ENCODE assay signal across 6 cellular contexts in the genomic region with DNA sequence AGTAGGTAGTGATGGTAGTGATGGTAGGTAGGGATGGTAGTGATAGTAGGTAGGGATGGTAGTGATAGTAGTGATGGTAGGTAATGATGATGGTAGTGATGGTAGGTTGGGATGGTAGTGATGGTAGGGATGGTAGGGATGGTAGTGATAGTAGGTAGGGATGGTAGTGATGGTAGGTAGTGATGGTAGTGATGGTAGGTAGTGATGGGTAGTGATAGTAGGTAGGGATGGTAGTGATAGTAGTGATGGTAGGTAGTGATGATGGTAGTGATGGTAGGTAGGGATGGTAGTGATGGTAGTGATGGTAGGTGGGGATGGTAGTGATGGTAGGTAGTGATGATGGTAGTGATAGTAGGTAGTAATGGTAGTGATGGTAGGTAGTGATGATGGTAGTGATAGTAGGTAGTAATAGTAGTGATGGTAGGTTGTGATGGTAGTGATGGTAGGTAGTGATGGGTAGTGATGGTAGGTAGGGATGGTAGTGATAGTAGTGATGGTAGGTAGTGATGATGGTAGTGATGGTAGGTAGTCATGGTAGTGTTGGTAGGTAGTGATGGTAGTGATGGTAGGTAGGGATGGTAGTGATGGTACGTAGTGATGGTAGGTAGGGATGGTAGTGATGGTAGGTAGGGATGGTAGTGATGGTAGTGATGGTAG. TPM values are rescaled to one million over a fixed set of nuclear protein-coding genes. Genes with fewer than 3 reads are reported as not detected.
DNase-seq lines count a peak whose midpoint lies in the region; ATAC-seq, FAIRE-seq and TF ChIP-seq lines count a peak whose summit lies in the region.
"Not testable (repeated sequence)": the region's sequence is repeated elsewhere in the genome, so short reads cannot be mapped to it uniquely, and the experiment has no call there.

No MANE protein-coding gene starts in this region.

- in situ Hi-C loops in IMR-90 (cut with MboI; ENCODE audit: low sequenced_read_pairs); K562 (cut with MboI); HepG2 (cut with HindIII; ENCODE audit: extremely low pct_ligation_motif_present, low pct_unique_long_range_greater_than_20kb): not testable (repeated sequence)

- H3K4me2 ChIP-seq in BLaER1 treated with 17β-estradiol and CSF1 and Interleukin-3, amounts not matched to agents 10 nM and 100 nM = peak overlapping the region in 6 of 11 experiments; percentile 88 to 97 (median 96); a peak in 6 of 22 replicates
- H3K4me2 ChIP-seq in IMR-90 (ENCODE audit: low read depth, low read length); K562 (ENCODE audit: insufficient read depth, low read length); HepG2 (ENCODE audit: low read depth, low read length): not testable (repeated sequence)

- not testable (repeated sequence) for H3K27ac ChIP-seq in BLaER1 treated with 17β-estradiol and CSF1 and Interleukin-3, amounts not matched to agents 10 nM and 100 nM; HEK293 (ENCODE audit: extremely low read depth, low read depth, low read length); IMR-90 (ENCODE audit: insufficient read depth, low read length); K562 (ENCODE audit: extremely low read depth, low read depth, low read length); HepG2 (ENCODE audit: extremely low read length, insufficient read depth, low read length)
- peak overlapping the region; percentile 1 for H3K27ac ChIP-seq in temporal lobe (ENCODE audit: low read depth, low read length)

- not testable (repeated sequence) for H4K5ac ChIP-seq in IMR-90 (ENCODE audit: low read depth, low read length)

- not testable (repeated sequence) for H3K9me3 ChIP-seq in BLaER1 treated with 17β-estradiol and CSF1 and Interleukin-3, amounts not matched to agents 10 nM and 100 nM (replicated peaks in 1 of 11); HEK293 (ENCODE audit: control insufficient read depth, insufficient read depth, low read depth, low read length); IMR-90 (ENCODE audit: control insufficient read depth, insufficient read depth, low read length); K562 (replicated peaks; ENCODE audit: control insufficient read depth, insufficient read depth, low read depth, low read length); HepG2 (ENCODE audit: low read length)

- not testable (repeated sequence) for TF ChIP-seq EP300 in K562 (IDR thresholded peaks at IDR 0.05; ENCODE audit: low read length); HepG2 (IDR thresholded peaks at IDR 0.05; ENCODE audit: low read depth in 2 of 2, low read length in 2 of 2); HepG2 (CRISPR knock-in tag; IDR thresholded peaks at IDR 0.05; ENCODE audit: borderline replicate concordance)

- H3K23ac ChIP-seq in IMR-90 (ENCODE audit: low read depth, low read length) = not testable (repeated sequence)

- not testable (repeated sequence) for H3K18ac ChIP-seq in IMR-90 (ENCODE audit: low read depth, low read length)

- not testable (repeated sequence) for H2AFZ ChIP-seq in IMR-90 (replicated peaks; ENCODE audit: low read length, poor library complexity); K562 (ENCODE audit: low read depth, low read length); HepG2 (ENCODE audit: low read length)

- not testable (repeated sequence) for TF ChIP-seq CTCF in HEK293 (tag by site-specific recombination; IDR thresholded peaks at IDR 0.05); IMR-90 (conservative IDR thresholded peaks at IDR 0.05; ENCODE audit: low read depth, low read length); K562 (IDR thresholded peaks at IDR 0.05 in 2 of 3, conservative IDR thresholded peaks at IDR 0.05 in 1 of 3; ENCODE audit: insufficient read depth in 2 of 3, low read depth in 1 of 3, low read length in 3 of 3); HepG2 (CRISPR knock-in tag; IDR thresholded peaks at IDR 0.05)

- BruUV-seq in IMR-90 (replicated peaks; lab: Mats Ljungman, UMichigan); K562 (replicated peaks; lab: Mats Ljungman, UMichigan); HepG2 (replicated peaks; lab: Mats Ljungman, UMichigan): not testable (repeated sequence)

- CTCF ChIA-PET in HEK293 (lab: Yijun Ruan, JAX); IMR-90 (lab: Yijun Ruan, JAX); K562 (lab: Yijun Ruan, JAX; ENCODE audit: low intra/inter-chr PET ratio); HepG2 (lab: Yijun Ruan, JAX; ENCODE audit: low intra/inter-chr PET ratio, low total read pairs): not testable (repeated sequence)

- H3K4me3 ChIP-seq in BLaER1 treated with 17β-estradiol and CSF1 and Interleukin-3, amounts not matched to agents 10 nM and 100 nM; HEK293 (ENCODE audit: low read depth, low read length); IMR-90 (ENCODE audit: insufficient read depth, low read depth, low read length); K562; HepG2 (replicated peaks in 1 of 3; ENCODE audit: insufficient read depth in 1 of 3, low read depth in 2 of 3, low read length in 3 of 3): not testable (repeated sequence)

- H3K9me1 ChIP-seq in IMR-90 (ENCODE audit: insufficient read depth, low read length); K562 (ENCODE audit: control insufficient read depth, insufficient read depth, low read length): not testable (repeated sequence)

- not testable (repeated sequence) for H3K4ac ChIP-seq in IMR-90 (ENCODE audit: low read depth, low read length)

- H4K20me1 ChIP-seq in BLaER1 treated with 17β-estradiol and CSF1 and Interleukin-3, amounts not matched to agents 10 nM and 100 nM; IMR-90 (ENCODE audit: insufficient read depth, low read length); K562 (replicated peaks; ENCODE audit: control insufficient read depth, insufficient read depth, low read length); HepG2 (ENCODE audit: insufficient read depth, low read length): not testable (repeated sequence)

- not testable (repeated sequence) for H3K56ac ChIP-seq in IMR-90 (ENCODE audit: extremely low read depth, insufficient read depth, low read length)

- H3K14ac ChIP-seq in IMR-90 (replicated peaks; ENCODE audit: low read depth, low read length) = not testable (repeated sequence)

- not testable (repeated sequence) for H2BK120ac ChIP-seq in IMR-90 (ENCODE audit: low read depth, low read length)

- H2AK9ac ChIP-seq in IMR-90 (replicated peaks; ENCODE audit: low read depth, low read length, poor library complexity) = not testable (repeated sequence)

- H2BK20ac ChIP-seq in IMR-90 (ENCODE audit: low read depth, low read length) = not testable (repeated sequence)

- TF ChIP-seq RAD21 in IMR-90 (IDR thresholded peaks at IDR 0.05; ENCODE audit: low read length); K562 (CRISPR knock-in tag; conservative IDR thresholded peaks at IDR 0.05 in 1 of 2, IDR thresholded peaks at IDR 0.05 in 1 of 2); HepG2 (CRISPR knock-in tag; IDR thresholded peaks at IDR 0.05): not testable (repeated sequence)

- not testable (repeated sequence) for H3K9ac ChIP-seq in BLaER1 treated with 17β-estradiol and CSF1 and Interleukin-3, amounts not matched to agents 10 nM and 100 nM; IMR-90 (ENCODE audit: low read depth, low read length); K562 (ENCODE audit: insufficient read depth in 1 of 2, low read depth in 2 of 2, low read length in 2 of 2); HepG2 (ENCODE audit: insufficient read depth, low read depth, low read length)

- DNase-seq in IMR-90; K562 (ENCODE audit: extremely low read depth in 1 of 4, low spot score in 3 of 4); HepG2 (ENCODE audit: low spot score): not testable (repeated sequence)

- H3K36me3 ChIP-seq in BLaER1 treated with 17β-estradiol and CSF1 and Interleukin-3, amounts not matched to agents 10 nM and 100 nM; HEK293 (ENCODE audit: control insufficient read depth in 2 of 2, insufficient read depth in 1 of 2, low read length in 2 of 2); IMR-90 (ENCODE audit: control insufficient read depth, insufficient read depth, low read length); K562 (ENCODE audit: control insufficient read depth, insufficient read depth, low read length); HepG2 (replicated peaks in 1 of 2; ENCODE audit: control insufficient read depth in 1 of 2, insufficient read depth in 2 of 2, low read length in 2 of 2): not testable (repeated sequence)

- POLR2A ChIA-PET in HEK293 (lab: Yijun Ruan, JAX); IMR-90 (lab: Charles Lee; ENCODE audit: unreplicated experiment); K562 (lab: Yijun Ruan, JAX); HepG2 (lab: Yijun Ruan, JAX): not testable (repeated sequence)

- not testable (repeated sequence) for H3K79me2 ChIP-seq in K562 (ENCODE audit: control insufficient read depth, insufficient read depth, low read length); HepG2 (ENCODE audit: insufficient read depth, low read length)

- H3K79me1 ChIP-seq in IMR-90 (ENCODE audit: low read depth in 1 of 2, low read length in 2 of 2) = not testable (repeated sequence)

- H2AK5ac ChIP-seq in IMR-90 (ENCODE audit: low read depth, low read length) = not testable (repeated sequence)

- peaks cover 50 to 76% (median 55%) of the 10 kb centered on the region in 10 experiments for H3K4me1 ChIP-seq in BLaER1 treated with 17β-estradiol and CSF1 and Interleukin-3, amounts not matched to agents 10 nM and 100 nM
- not testable (repeated sequence) for H3K4me1 ChIP-seq in HEK293 (ENCODE audit: control insufficient read depth, insufficient read depth, low read length); IMR-90 (ENCODE audit: control insufficient read depth, insufficient read depth, low read length); K562 (replicated peaks in 1 of 2; ENCODE audit: control insufficient read depth in 2 of 2, insufficient read depth in 2 of 2, low read length in 2 of 2)
- H3K4me1 ChIP-seq in HepG2 (ENCODE audit: insufficient read depth, low read length) = peaks cover 15% of the 10 kb centered on the region

- not testable (repeated sequence) for H3K27me3 ChIP-seq in BLaER1 treated with 17β-estradiol and CSF1 and Interleukin-3, amounts not matched to agents 10 nM and 100 nM; HepG2 (ENCODE audit: control insufficient read depth in 1 of 2, insufficient read depth in 2 of 2, low read length in 2 of 2)
- H3K27me3 ChIP-seq in IMR-90 (ENCODE audit: control insufficient read depth, insufficient read depth, low read length) = peaks cover 13% of the 10 kb centered on the region; the same call in 1 of the 2 replicates
- peaks cover 53 to 76% of the 10 kb centered on the region in 2 experiments for H3K27me3 ChIP-seq in K562 (ENCODE audit: control insufficient read depth in 2 of 2, insufficient read depth in 2 of 2, low read length in 2 of 2)

- 83% methylated on average over 1 of the region's 1 CpG; no CpG with 5 or more reads in 1 of the 2 experiments for WGBS in IMR-90 (ENCODE audit: extremely low coverage in 2 of 2, insufficient read length in 1 of 2), 2 experiments
- 0% methylated on average over 1 of the region's 1 CpG for WGBS in K562 (ENCODE audit: insufficient coverage, low coverage, missing lambda C conversion rate)
- 13% methylated on average over 1 of the region's 1 CpG for WGBS in HepG2 (ENCODE audit: low lambda C conversion rate)

- intact Hi-C loops in IMR-90 (cut with micrococcal nuclease); K562 (cut with micrococcal nuclease); HepG2 (cut with micrococcal nuclease; ENCODE audit: unreplicated experiment): not testable (repeated sequence)

- not testable (repeated sequence) for H4K8ac ChIP-seq in IMR-90 (ENCODE audit: low read depth in 2 of 2, low read length in 2 of 2)

- not testable (repeated sequence) for FAIRE-seq in K562 (lab: Jason Lieb, UNC); HepG2 (lab: Jason Lieb, UNC)

- H2BK15ac ChIP-seq in IMR-90 (ENCODE audit: low read depth, low read length) = not testable (repeated sequence)

- H4K91ac ChIP-seq in IMR-90 (ENCODE audit: insufficient read depth, low read depth, low read length) = not testable (repeated sequence)

- dilution Hi-C loops in IMR-90 (cut with HindIII; ENCODE audit: low sequenced_read_pairs, unreplicated experiment) = not testable (repeated sequence)

- ATAC-seq in IMR-90 (ENCODE audit: low read depth); K562; HepG2: not testable (repeated sequence)

- peak overlapping the region; percentile 19 for H2BK5ac ChIP-seq in IMR-90 (ENCODE audit: low read depth, low read length, poor library complexity, severe bottlenecking)

- not testable (repeated sequence) for TF ChIP-seq POLR2A in IMR-90 (IDR thresholded peaks at IDR 0.05; ENCODE audit: low read depth, low read length); K562 (conservative IDR thresholded peaks at IDR 0.05); HepG2 (IDR thresholded peaks at IDR 0.05; ENCODE audit: insufficient read depth in 1 of 2, low read depth in 2 of 2, low read length in 2 of 2)

RNA-seq across cellular contexts. Expression of a gene that starts 35.4 kb away (rescaled TPM):
- total RNA-seq in IMR-90 (2012; rRNA removed) = 15.4 and 25.6 TPM in 2 replicates
- polyA plus RNA-seq in IMR-90 (2012; rRNA removed) = 17.5 and 21.6 TPM in 2 replicates
- polyA plus RNA-seq in IMR-90 (2012; cell fraction: cytosol; rRNA removed) = 5.2 and 6.0 TPM in 2 replicates
- 7.8 and 39.5 TPM in 2 replicates for polyA plus RNA-seq in IMR-90 (2012; cell fraction: nucleus; rRNA removed; ENCODE audit: low replicate concordance)
- total RNA-seq in K562 (2011; cell fraction: chromatin; rRNA removed; ENCODE audit: low replicate concordance) = 7.2 and 11.4 TPM in 2 replicates
- total RNA-seq in K562 (2011; cell fraction: nucleolus; rRNA removed) = 2.8 and 4.7 TPM in 2 replicates
- 4.8 and 6.9 TPM in 2 replicates for total RNA-seq in K562 (2011; cell fraction: nucleoplasm; rRNA removed)
- 3.1 TPM in 2 replicates for total RNA-seq in K562 (2014; rRNA removed)
- total RNA-seq in K562 (2014; rRNA removed; fragmentation: Illumina TruSeq; extraction: Trizol) = 3.3 and 3.9 TPM in 2 replicates
- 1.8 and 2.8 TPM in 2 replicates for total RNA-seq in K562 (2015; rRNA removed; fragmentation: Illumina TruSeq; extraction: Trizol)
- 3.6 and 5.0 TPM in 2 replicates for total RNA-seq in K562 (2021)
- 3.8 and 5.6 TPM in 2 replicates for polyA plus RNA-seq in K562 (2011; rRNA removed)
- polyA plus RNA-seq in K562 (2011; cell fraction: cytosol; rRNA removed) = 1.3 and 1.8 TPM in 2 replicates
- 3.0 and 4.6 TPM in 2 replicates for polyA plus RNA-seq in K562 (2011; cell fraction: nucleus; rRNA removed)
- polyA plus RNA-seq in K562 (2012) = 2.3 and 2.7 TPM in 2 replicates
- polyA plus RNA-seq in K562 (2014; fragmentation: Illumina TruSeq; extraction: Trizol) = 3.2 and 4.0 TPM in 2 replicates
- 1 to 10 TPM in 1 of 2 experiments, under 1 TPM in 1; 0.99 to 1.1 TPM for polyA plus RNA-seq in K562 (2014; fragmentation: Nextera tagmentation; extraction: Ambion mirVana)
- polyA plus RNA-seq in K562 (2014; rRNA removed) = 3.5 and 3.6 TPM in 2 replicates
- 4.2 and 6.0 TPM in 2 replicates for polyA minus RNA-seq in K562 (2011; rRNA and poly(A)+ RNA removed)
- 2.1 TPM in 1 of 2 replicates, not detected in the other for polyA minus RNA-seq in K562 (2011; cell fraction: cytosol; rRNA and poly(A)+ RNA removed)
- 2.4 and 2.7 TPM in 2 replicates for polyA minus RNA-seq in K562 (2011; cell fraction: nucleus; rRNA and poly(A)+ RNA removed)
- 1.1 and 1.3 TPM in 2 replicates for total RNA-seq in HepG2 (2016; rRNA removed; fragmentation: Illumina TruSeq; extraction: Trizol)
- 1.3 and 1.8 TPM in 2 replicates for total RNA-seq in HepG2 (2016; cell fraction: cytosol; rRNA removed; fragmentation: Illumina TruSeq; extraction: Trizol; ENCODE audit: low read depth)
- 1.2 and 1.3 TPM in 2 replicates for total RNA-seq in HepG2 (2016; cell fraction: insoluble cytoplasmic fraction; rRNA removed; fragmentation: Illumina TruSeq; extraction: Trizol)
- total RNA-seq in HepG2 (2016; cell fraction: membrane; rRNA removed; fragmentation: Illumina TruSeq; extraction: Trizol) = 2.2 and 2.3 TPM in 2 replicates
- total RNA-seq in HepG2 (2016; cell fraction: nucleus; rRNA removed; fragmentation: Illumina TruSeq; extraction: Trizol) = 0.78 TPM in 2 replicates
- polyA plus RNA-seq in HepG2 (2011; rRNA removed) = 0.85 and 0.90 TPM in 2 replicates
- 0.47 and 0.62 TPM in 2 replicates for polyA plus RNA-seq in HepG2 (2011; cell fraction: cytosol; rRNA removed)
- 0.83 and 1.2 TPM in 2 replicates for polyA plus RNA-seq in HepG2 (2011; cell fraction: nucleus; rRNA removed)
- 0.30 and 0.45 TPM in 2 replicates for polyA plus RNA-seq in HepG2 (2012)
- 2.1 and 2.9 TPM in 2 replicates for polyA plus RNA-seq in HepG2 (2016; cell fraction: cytosol; fragmentation: Illumina TruSeq; extraction: Trizol; ENCODE audit: low read depth)
- polyA plus RNA-seq in HepG2 (2016; cell fraction: insoluble cytoplasmic fraction; fragmentation: Illumina TruSeq; extraction: Trizol; ENCODE audit: low read depth) = 1.7 and 2.3 TPM in 2 replicates
- polyA plus RNA-seq in HepG2 (2016; cell fraction: membrane; fragmentation: Illumina TruSeq; extraction: Trizol; ENCODE audit: low read depth) = 3.3 and 3.5 TPM in 2 replicates
- 2.0 and 3.4 TPM in 2 replicates for polyA plus RNA-seq in HepG2 (2016; cell fraction: nucleus; fragmentation: Illumina TruSeq; extraction: Trizol; ENCODE audit: insufficient read depth, low read depth)
- 0.20 and 0.87 TPM in 2 replicates for polyA minus RNA-seq in HepG2 (2011; rRNA and poly(A)+ RNA removed; ENCODE audit: low replicate concordance)
- polyA minus RNA-seq in HepG2 (2011; cell fraction: cytosol; rRNA and poly(A)+ RNA removed) = not detected in 2 replicates
- polyA minus RNA-seq in HepG2 (2011; cell fraction: nucleus; rRNA and poly(A)+ RNA removed) = 0.75 and 0.77 TPM in 2 replicates
- total RNA-seq in temporal lobe = 24.8 TPM
